In the genomic region with DNA sequence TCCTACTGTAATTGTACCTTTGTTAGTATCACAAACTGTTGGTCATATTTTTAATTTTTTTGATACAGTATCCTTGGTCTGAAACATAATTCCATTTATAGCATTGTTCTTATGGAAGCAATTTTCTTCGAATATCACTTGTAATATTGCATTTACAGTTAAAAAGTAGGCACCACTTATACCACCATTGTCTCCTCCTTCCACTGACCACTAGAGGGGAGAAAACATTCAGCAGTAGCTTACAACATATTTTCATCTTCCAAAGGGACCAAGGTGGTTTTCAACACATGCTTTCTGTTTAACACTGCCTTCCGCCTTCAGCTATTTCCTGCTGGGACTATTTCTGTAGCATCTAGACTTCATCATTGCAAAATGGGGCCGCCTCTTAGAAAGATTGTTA, we compare ENCODE assay signal across 23 cellular contexts.
"Had no signal": no experiment of that assay in that cellular context is flagged by ENCODE, and none has a peak within 500 bp of the region (broad histone marks: within the 10 kb centered on the region; RNA-seq: fewer than 3 reads in every experiment).

No MANE protein-coding gene starts in this region.

- H3K4me1 ChIP-seq: adrenal gland, body of pancreas had no signal

- H3K27ac ChIP-seq: adrenal gland, body of pancreas, SK-N-MC had no signal

- H3K4me3 ChIP-seq: adrenal gland, body of pancreas, SK-N-MC had no signal

- H3K4me3 Mint-ChIP-seq: activated CD8-positive, alpha-beta T cell treated with anti-CD3 and anti-CD28 coated beads for 36 hours; activated naive CD8-positive, alpha-beta T cell treated with anti-CD3 and anti-CD28 coated beads, Interleukin-2, amount 10 ng/mL, durations not matched to agents 7 days and 5 days; activated T-cell treated with anti-CD3 and anti-CD28 coated beads, Interleukin-2, amount 50 U/mL, for 72 hours; T-helper 2 cell treated with Interferon-gamma antibody and Interleukin-4, amounts not matched to agents 5 μg/mL and 100 μg/mL, for 36 hours had no signal

- H3K9me3 ChIP-seq: adrenal gland, body of pancreas had no signal

- H3K27ac Mint-ChIP-seq: activated CD8-positive, alpha-beta T cell treated with anti-CD3 and anti-CD28 coated beads for 36 hours; activated naive CD8-positive, alpha-beta T cell treated with anti-CD3 and anti-CD28 coated beads, Interleukin-2, amount 10 ng/mL, durations not matched to agents 7 days and 5 days; activated T-cell treated with anti-CD3 and anti-CD28 coated beads, Interleukin-2, amount 50 U/mL, for 72 hours; activated T-helper 2 cell treated with anti-CD3 and anti-CD28 coated beads, Interferon-gamma antibody, Interleukin-2, Interleukin-4, amounts not matched to agents 10 μg/mL and 5 μg/mL and 100 μg/mL, durations not matched to agents 14 hours and 24 hours and 36 hours; T-helper 2 cell treated with Interferon-gamma antibody and Interleukin-4, amounts not matched to agents 5 μg/mL and 100 μg/mL, for 36 hours had no signal

- H3K9me3 Mint-ChIP-seq: activated CD8-positive, alpha-beta T cell treated with anti-CD3 and anti-CD28 coated beads for 36 hours; activated naive CD8-positive, alpha-beta T cell treated with anti-CD3 and anti-CD28 coated beads, Interleukin-2, amount 10 ng/mL, durations not matched to agents 7 days and 5 days; activated T-cell treated with anti-CD3 and anti-CD28 coated beads, Interleukin-2, amount 50 U/mL, for 72 hours; activated T-helper 2 cell treated with anti-CD3 and anti-CD28 coated beads, Interferon-gamma antibody, Interleukin-2, Interleukin-4, amounts not matched to agents 10 μg/mL and 5 μg/mL and 100 μg/mL, durations not matched to agents 14 hours and 24 hours and 36 hours; T-helper 2 cell treated with Interferon-gamma antibody and Interleukin-4, amounts not matched to agents 5 μg/mL and 100 μg/mL, for 36 hours had no signal

- H3K4me1 Mint-ChIP-seq: activated naive CD8-positive, alpha-beta T cell treated with anti-CD3 and anti-CD28 coated beads, Interleukin-2, amount 10 ng/mL, durations not matched to agents 7 days and 5 days had no signal

- H3K36me3 Mint-ChIP-seq: activated naive CD8-positive, alpha-beta T cell treated with anti-CD3 and anti-CD28 coated beads, Interleukin-2, amount 10 ng/mL, durations not matched to agents 7 days and 5 days had no signal

- H3K27me3 Mint-ChIP-seq: activated CD8-positive, alpha-beta T cell treated with anti-CD3 and anti-CD28 coated beads for 36 hours had no signal

- ATAC-seq: activated CD4-positive, CD25-positive, alpha-beta regulatory T cell treated with anti-CD3 and anti-CD28 coated beads, Interleukin-2, amount 50 U/mL, for 24 hours; activated CD8-positive, alpha-beta T cell treated with anti-CD3 and anti-CD28 coated beads for 36 hours; activated T-cell treated with anti-CD3 and anti-CD28 coated beads, Interleukin-2, amount 50 U/mL, for 72 hours; body of pancreas had no signal

- DNase-seq: activated CD4-positive, alpha-beta T cell treated with anti-CD3 and anti-CD28 coated beads for 4 hours; activated CD8-positive, alpha-beta memory T cell treated with anti-CD3 and anti-CD28 coated beads, Interleukin-2, amount 50 U/mL, for 4 hours; activated CD8-positive, alpha-beta T cell treated with anti-CD3 and anti-CD28 coated beads for 36 hours; activated naive CD4-positive, alpha-beta T cell treated with anti-CD3 and anti-CD28 coated beads, Interleukin-2, amount 50 U/mL, for 16 hours; activated naive CD8-positive, alpha-beta T cell treated with anti-CD3 and anti-CD28 coated beads, Interleukin-2, amount 10 ng/mL, durations not matched to agents 7 days and 5 days; activated T-cell treated with anti-CD3 and anti-CD28 coated beads, Interleukin-2, amount 50 U/mL, for 72 hours; adrenal gland; anterior cingulate cortex; body of pancreas; central memory CD4-positive, alpha-beta T cell; Karpas-422; NCI-H1048; NCI-H146; NCI-H187 treated with DMSO at 0.1 percent for 48 hours; NCI-H2081 treated with DMSO at 0.1 percent for 48 hours; NCI-H446; NCI-H524; SHP77 treated with DMSO at 0.1 percent for 48 hours; SW 1271 had no signal

- H3K36me3 ChIP-seq: adrenal gland had no signal

- H3K27me3 ChIP-seq: body of pancreas had no signal
